Comparison of ENCODE assay signal across 8 cellular contexts in the genomic region with DNA sequence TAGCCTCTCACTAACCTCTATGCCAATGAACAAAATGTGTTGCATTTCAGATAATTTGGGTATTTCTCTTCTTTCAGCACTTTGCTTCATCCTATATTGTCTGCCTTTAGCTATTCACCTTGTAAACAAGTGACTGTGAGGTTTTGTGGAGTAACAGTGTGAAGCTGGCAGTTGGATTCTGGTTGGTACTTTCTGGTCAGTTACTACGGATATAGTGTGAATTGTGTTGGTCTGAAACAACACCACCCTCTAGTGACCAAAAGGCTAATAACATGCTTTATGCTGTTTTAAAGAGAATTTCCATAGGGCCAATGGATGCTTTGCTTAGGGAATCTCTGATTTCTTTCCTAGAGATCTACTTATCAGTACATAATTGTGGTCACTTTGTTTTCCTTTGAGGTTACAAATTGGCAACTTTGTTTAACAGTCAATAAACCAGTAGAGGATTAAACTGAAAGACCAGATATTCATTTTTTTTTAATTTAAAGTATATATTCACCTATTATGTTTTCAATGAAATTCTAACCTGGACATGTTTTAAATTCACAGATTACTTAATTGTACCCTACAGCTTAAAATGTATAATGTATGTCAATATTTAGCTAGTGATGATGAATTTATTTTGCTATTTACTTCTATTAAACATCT. TPM values are rescaled to one million over a fixed set of nuclear protein-coding genes. Genes with fewer than 3 reads are reported as not detected.
DNase-seq lines count a peak whose midpoint lies in the region; ATAC-seq and TF ChIP-seq lines count a peak whose summit lies in the region.

No MANE protein-coding gene starts in this region.

- no peak overlapping the region for H3K27ac Mint-ChIP-seq in glutamatergic neuron (ENCODE audit: unreplicated experiment)

- DNase-seq in D341Med (ENCODE audit: low spot score) (peak; percentile 53), NCI-H2171 treated with DMSO at 0.1 percent for 48 hours (lab: John Stamatoyannopoulos, UW) (peak; percentile 74), glutamatergic neuron (no peak), prostate gland (ENCODE audit: low spot score) (peak; percentile 32), MG63 (no peak)

- H3K9me3 Mint-ChIP-seq in glutamatergic neuron (ENCODE audit: unreplicated experiment): no peaks in the 10 kb centered on the region

- WGBS in prostate gland: 0% methylated on average over 1 of the region's 1 CpG

- peak; percentile 48; the same call in 1 of the 2 replicates for TF ChIP-seq CTCF in WI38 (IDR thresholded peaks at IDR 0.05; ENCODE audit: low read depth, low read length)
- peak; percentile 80 for TF ChIP-seq CTCF in glutamatergic neuron (IDR thresholded peaks at IDR 0.05; ENCODE audit: partially characterized antibody, unreplicated experiment)
- TF ChIP-seq CTCF in prostate gland (IDR thresholded peaks at IDR 0.05): peak; percentile 19 to 74 (median 60)

- H3K27me3 Mint-ChIP-seq in glutamatergic neuron (ENCODE audit: unreplicated experiment): peaks cover 12% of the 10 kb centered on the region

- no peaks in the 10 kb centered on the region for H3K36me3 ChIP-seq in prostate gland
- no peaks in the 10 kb centered on the region for H3K36me3 ChIP-seq in MG63

- H3K27ac ChIP-seq in prostate gland: no peak overlapping the region

- no peak overlapping the region for H3K4me3 Mint-ChIP-seq in glutamatergic neuron (ENCODE audit: unreplicated experiment)

- H3K27me3 ChIP-seq in prostate gland (replicated peaks; ENCODE audit: insufficient read depth): no peaks in the 10 kb centered on the region
- peaks cover 32% of the 10 kb centered on the region for H3K27me3 ChIP-seq in MG63

- no peaks in the 10 kb centered on the region for H3K4me1 Mint-ChIP-seq in glutamatergic neuron (ENCODE audit: low read depth, unreplicated experiment)

- H3K9me3 ChIP-seq in prostate gland (no peaks in the 10 kb centered on the region), MG63 (no peaks in the 10 kb centered on the region)

- intact Hi-C loops in prostate gland (cut with DNase I): loop anchor here (2.0 to 5.0 kb wide), 2 partner anchors 365 to 523 kb away; no protein-coding TSS in a partner anchor

- H3K4me1 ChIP-seq in prostate gland (replicated peaks): no peaks in the 10 kb centered on the region

- no peak for TF ChIP-seq POLR2A in prostate gland (IDR thresholded peaks at IDR 0.05)

- no peak overlapping the region for H3K4me3 ChIP-seq in WI38 (ENCODE audit: low read depth, low read length)
- no peak overlapping the region for H3K4me3 ChIP-seq in prostate gland
- H3K4me3 ChIP-seq in MG63: no peak overlapping the region

- no peaks in the 10 kb centered on the region for H3K36me3 Mint-ChIP-seq in glutamatergic neuron (ENCODE audit: unreplicated experiment)

- peak; percentile 46 for ATAC-seq in GM19324 (IDR thresholded peaks at IDR 0.05; ENCODE audit: low FRiP score, unreplicated experiment)
- peak; percentile 71 for ATAC-seq in HG03196 (IDR thresholded peaks at IDR 0.05; ENCODE audit: unreplicated experiment)

RNA-seq across cellular contexts. Expression of a gene that starts 2.5 kb away (rescaled TPM):
- total RNA-seq in glutamatergic neuron (ENCODE audit: unreplicated experiment) (0.29 TPM), prostate gland (1 to 10 TPM; 3.6 to 4.0 TPM)
- not detected in 2 replicates for total RNA-seq in MG63 (2014; rRNA removed; shearing (Covaris generic); ENCODE audit: low replicate concordance)

RNA-seq across cellular contexts. Expression of a gene that starts 30.8 kb away (rescaled TPM):
- total RNA-seq in glutamatergic neuron (ENCODE audit: unreplicated experiment) (81.0 TPM), prostate gland (10 to 100 TPM; 39.9 to 72.8 TPM)
- 46.7 and 97.2 TPM in 2 replicates for total RNA-seq in MG63 (2014; rRNA removed; shearing (Covaris generic); ENCODE audit: low replicate concordance)

Comparison
In these comparisons a context has a peak if more than half of its experiments do, and no peak if none do; other contexts are left out.
1. DNase-seq: peak in D341Med (single experiment), NCI-H2171 treated with DMSO at 0.1 percent for 48 hours (single experiment) and prostate gland (single experiment); none in glutamatergic neuron (single experiment) and MG63 (single experiment).
2. Peak in every context shown above with its lines, with median percentiles within 50 percentile points of each other: CTCF ChIP-seq.